8 cellular contexts compared by ENCODE assay signal in the genomic region with DNA sequence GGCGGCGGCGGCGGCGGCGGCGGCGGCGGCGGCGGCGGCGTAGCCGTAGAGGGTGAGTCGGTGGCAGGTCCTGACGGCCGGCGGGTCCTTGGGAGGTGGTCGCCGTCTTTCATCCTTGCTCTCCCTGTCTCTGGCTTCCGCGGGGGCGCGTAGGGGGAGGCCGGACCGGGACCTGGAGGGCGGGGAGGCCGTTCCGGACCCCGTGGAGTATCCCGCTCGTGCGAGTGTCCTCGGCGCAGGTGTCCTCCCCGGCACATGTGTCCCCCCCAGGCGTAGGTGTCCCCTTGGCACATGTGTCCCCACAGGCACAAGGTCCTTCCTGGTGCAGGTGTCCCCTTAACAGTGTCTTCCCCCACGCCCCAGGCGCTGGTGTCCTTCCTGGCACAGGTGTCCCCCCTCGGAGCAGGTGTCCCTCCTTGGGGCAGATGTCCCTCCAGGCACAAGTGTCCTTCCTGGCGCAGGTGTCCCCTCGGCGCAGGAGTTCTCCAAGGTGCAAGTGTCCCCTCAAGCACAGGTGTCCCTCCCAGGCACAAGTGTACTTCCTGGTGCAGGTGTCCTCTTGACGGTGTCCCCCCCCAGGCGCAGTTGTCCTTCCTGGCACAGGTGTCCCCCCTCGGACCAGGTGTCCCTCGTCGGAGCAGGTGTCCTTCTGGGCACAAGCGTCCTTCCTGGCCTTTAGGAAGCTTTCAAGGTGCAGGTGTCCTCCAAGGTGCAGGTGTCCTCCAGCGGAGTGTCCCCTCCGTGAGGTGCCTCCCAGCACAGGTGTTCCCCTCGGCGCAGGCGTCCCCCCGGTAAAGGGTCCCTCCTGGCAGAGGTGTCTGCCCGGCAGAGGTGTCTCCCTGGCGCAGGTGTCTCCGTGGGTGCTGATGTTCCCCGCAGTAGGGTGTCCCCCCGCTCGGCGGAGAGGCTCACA. TPM values are rescaled to one million over a fixed set of nuclear protein-coding genes. Genes with fewer than 3 reads are reported as not detected.
DNase-seq lines count a peak whose midpoint lies in the region; ATAC-seq and TF ChIP-seq lines count a peak whose summit lies in the region.

No MANE protein-coding gene starts in this region.

- peak overlapping the region; percentile 91 for H3K4me2 ChIP-seq in mammary epithelial cell (ENCODE audit: insufficient read depth, low read depth, low read length)

- H3K79me2 ChIP-seq in mammary epithelial cell (ENCODE audit: insufficient read depth, low read length), result peaks cover 45% of the 10 kb centered on the region

- peak overlapping the region; percentile 98 for H2AFZ ChIP-seq in mammary epithelial cell (ENCODE audit: low read depth, low read length)

- intact Hi-C loops in mammary epithelial cell (cut with micrococcal nuclease) (no loop called here), left lung (cut with DNase I) (no loop called here)

- WGBS in mammary epithelial cell (ENCODE audit: low coverage, missing lambda C conversion rate), result 25% methylated on average over 14 of the region's 62 CpGs

- BruUV-seq in mammary epithelial cell (replicated peaks; lab: Mats Ljungman, UMichigan), result no TSS peak

- H3K4me1 ChIP-seq in mammary epithelial cell (ENCODE audit: insufficient read depth, low read length) (peaks cover 17% of the 10 kb centered on the region), left lung (peaks cover 0 to 45% of the 10 kb centered on the region in 2 donors)

- peaks cover 7% of the 10 kb centered on the region for H3K36me3 ChIP-seq in mammary epithelial cell (ENCODE audit: insufficient read depth, low read length)
- peaks cover 1 to 28% of the 10 kb centered on the region in 2 donors for H3K36me3 ChIP-seq in left lung

- CTCF ChIA-PET in mammary epithelial cell (lab: Charles Lee; ENCODE audit: low non-redundant PET), result no interaction called here

- peak overlapping the region; percentile 59 for H3K9ac ChIP-seq in mammary epithelial cell (ENCODE audit: insufficient read depth, low read length)

- DNase-seq in NCI-H1417 (lab: John Stamatoyannopoulos, UW) (peak; percentile 51 to 81 (median 73)), NCI-H1417 treated with DMSO at 0.1 percent for 48 hours (lab: John Stamatoyannopoulos, UW) (no peak), RPMI8226 (peak; percentile 73), mammary epithelial cell (no peak), left lung (no peak)
- peak; percentile 57 for DNase-seq in stimulated activated naive CD4-positive, alpha-beta T cell treated with Interleukin-2 at 50 U/mL for 16 hours (lab: John Stamatoyannopoulos, UW)

- H3K9me3 ChIP-seq in mammary epithelial cell (replicated peaks; ENCODE audit: insufficient read depth, low read length) (no peaks in the 10 kb centered on the region), left lung (no peaks in the 10 kb centered on the region)

- H3K27ac ChIP-seq in mammary epithelial cell (ENCODE audit: insufficient read depth, low read depth, low read length), result peak overlapping the region; percentile 17
- H3K27ac ChIP-seq in left lung, result peak overlapping the region; percentile 62 to 86

- dilution Hi-C loops in mammary epithelial cell (cut with HindIII; ENCODE audit: low sequenced_read_pairs), result loop anchor here (5.0 kb wide), 2 partner anchors 51 to 59 kb away; no protein-coding TSS in a partner anchor

- H3K27me3 ChIP-seq in mammary epithelial cell (ENCODE audit: insufficient read depth, low read length), result no peaks in the 10 kb centered on the region
- H3K27me3 ChIP-seq in left lung, result no peaks in the 10 kb centered on the region

- H3K4me3 ChIP-seq in mammary epithelial cell (replicated peaks in 1 of 3; ENCODE audit: insufficient read depth in 1 of 3, low read depth in 2 of 3, low read length in 3 of 3) (peak overlapping the region; percentile 75 to 79 (median 79)), left lung (peak overlapping the region; percentile 88 to 94)

- no peaks in the 10 kb centered on the region for H4K20me1 ChIP-seq in mammary epithelial cell (ENCODE audit: insufficient read depth, low read length)

- in situ Hi-C loops in mammary epithelial cell (cut with MboI; ENCODE audit: low sequenced_read_pairs in 2 of 2), result no loop called here

- peak; percentile 26 for ATAC-seq in HG02973 (IDR thresholded peaks at IDR 0.05; ENCODE audit: unreplicated experiment)
- ATAC-seq in left lung, result peak; percentile 4
- ATAC-seq in HG02970 (IDR thresholded peaks at IDR 0.05; ENCODE audit: low FRiP score, unreplicated experiment), result no peak

- TF ChIP-seq CTCF in mammary epithelial cell (conservative IDR thresholded peaks at IDR 0.05 in 1 of 2, IDR thresholded peaks at IDR 0.05 in 1 of 2; ENCODE audit: extremely low read depth in 1 of 2, insufficient read depth in 1 of 2, low read depth in 1 of 2, low read length in 2 of 2) (no peak), left lung (IDR thresholded peaks at IDR 0.05) (no peak)

RNA-seq across cellular contexts. Expression of a gene that starts 0.5 kb away (rescaled TPM):
- total RNA-seq in mammary epithelial cell, result 10 to 100 TPM; 19.5 to 41.2 TPM
- 15.0 TPM for polyA plus RNA-seq in mammary epithelial cell
- polyA minus RNA-seq in mammary epithelial cell, result 26.2 TPM
- 10 to 100 TPM; 43.8 to 58.7 TPM for total RNA-seq in left lung

Comparison
In these comparisons a context has a peak if more than half of its experiments do, and no peak if none do; other contexts are left out.
1. DNase-seq: peak in NCI-H1417 (3 of 3), RPMI8226 (single experiment) and stimulated activated naive CD4-positive, alpha-beta T cell treated with Interleukin-2 at 50 U/mL for 16 hours (single experiment); none in NCI-H1417 treated with DMSO at 0.1 percent for 48 hours (single experiment), mammary epithelial cell (single experiment) and left lung (0 of 2).